2 cellular contexts compared by ENCODE assay signal in the genomic region with DNA sequence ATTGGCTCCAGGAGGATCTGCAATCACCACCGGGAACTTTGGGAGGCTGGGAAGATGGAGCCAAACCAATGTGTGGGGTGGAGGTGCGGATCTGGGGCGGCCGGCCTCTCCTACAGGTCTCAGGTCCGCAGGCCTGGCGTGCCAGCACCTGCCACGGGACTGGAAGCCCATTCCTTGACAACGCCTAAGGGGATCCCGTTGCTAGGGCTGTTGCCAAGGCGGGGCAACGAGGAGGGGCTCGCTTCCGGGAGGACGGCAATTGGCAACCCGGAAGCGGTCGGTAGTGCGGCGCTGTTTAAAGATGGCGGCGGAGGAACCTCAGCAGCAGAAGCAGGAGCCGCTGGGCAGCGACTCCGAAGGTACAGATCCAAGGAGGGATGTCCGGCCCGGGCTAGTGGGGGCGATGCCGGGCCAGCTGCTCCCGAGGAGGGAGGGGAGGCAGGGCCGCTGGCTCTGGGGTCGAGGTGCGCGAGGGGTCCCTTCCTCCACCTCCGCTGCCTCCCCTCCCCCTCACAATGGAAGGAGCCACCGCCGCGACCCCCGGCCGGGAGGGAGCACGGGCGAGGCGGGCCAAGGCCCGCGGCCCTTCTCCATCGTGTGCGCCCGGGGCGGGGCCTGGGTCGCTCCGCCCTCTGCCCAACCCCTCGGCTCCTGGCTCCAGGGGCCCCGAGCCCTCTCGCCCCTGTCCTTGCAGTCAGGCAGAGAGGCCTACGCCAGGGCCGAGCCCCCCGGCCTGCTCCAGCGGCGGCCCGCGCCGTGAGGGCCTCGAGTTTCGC.
TF ChIP-seq lines count a peak whose summit lies in the region.

A gene with protein sequence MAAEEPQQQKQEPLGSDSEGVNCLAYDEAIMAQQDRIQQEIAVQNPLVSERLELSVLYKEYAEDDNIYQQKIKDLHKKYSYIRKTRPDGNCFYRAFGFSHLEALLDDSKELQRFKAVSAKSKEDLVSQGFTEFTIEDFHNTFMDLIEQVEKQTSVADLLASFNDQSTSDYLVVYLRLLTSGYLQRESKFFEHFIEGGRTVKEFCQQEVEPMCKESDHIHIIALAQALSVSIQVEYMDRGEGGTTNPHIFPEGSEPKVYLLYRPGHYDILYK (plus strand): TSS at position 283 of the 776 bp plus-strand sequence. CDS start 19 bp downstream, at position 302.

TF ChIP-seq in A549, 52 proteins besides CTCF, POLR2A, EP300 and RAD21 (continued from another document):
- TF ChIP-seq MAZ (IDR thresholded peaks at IDR 0.05; ENCODE audit: borderline replicate concordance, low read depth, low read length), result 0 out of 2 replicates have a peak, but pooled peaks have one; percentile 23
- TF ChIP-seq, protein P1, sequence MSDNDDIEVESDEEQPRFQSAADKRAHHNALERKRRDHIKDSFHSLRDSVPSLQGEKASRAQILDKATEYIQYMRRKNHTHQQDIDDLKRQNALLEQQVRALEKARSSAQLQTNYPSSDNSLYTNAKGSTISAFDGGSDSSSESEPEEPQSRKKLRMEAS (IDR thresholded peaks at IDR 0.05), result peak; percentile 71; the same call in 1 of the 2 replicates
- no peak for TF ChIP-seq HOXB5 (CRISPR knock-in tag; IDR thresholded peaks at IDR 0.05)
- TF ChIP-seq RNF2 (IDR thresholded peaks at IDR 0.05; ENCODE audit: borderline replicate concordance, low read depth), result no peak
- 0 out of 2 replicates have a peak, but pooled peaks have one; percentile 54 for TF ChIP-seq KDM1A (IDR thresholded peaks at IDR 0.05; ENCODE audit: low read depth)
- TF ChIP-seq RFX5 (IDR thresholded peaks at IDR 0.05), result no peak
- no peak for TF ChIP-seq NFE2L2 (conservative IDR thresholded peaks at IDR 0.05; ENCODE audit: low read length)
- TF ChIP-seq BHLHE40 (IDR thresholded peaks at IDR 0.05; ENCODE audit: low read depth, low read length), result 0 out of 2 replicates have a peak, but pooled peaks have one; percentile 50
- TF ChIP-seq JUN (IDR thresholded peaks at IDR 0.05), result peak; percentile 73 to 92; a peak in 4 of 5 replicates
- peak; percentile 93 for TF ChIP-seq KDM5A (IDR thresholded peaks at IDR 0.05)
- no peak for TF ChIP-seq RCOR1 (IDR thresholded peaks at IDR 0.05; ENCODE audit: low read depth, low read length)
- no peak for TF ChIP-seq POLR2AphosphoS2 (conservative IDR thresholded peaks at IDR 0.05; ENCODE audit: low read length)
- TF ChIP-seq, protein P2, sequence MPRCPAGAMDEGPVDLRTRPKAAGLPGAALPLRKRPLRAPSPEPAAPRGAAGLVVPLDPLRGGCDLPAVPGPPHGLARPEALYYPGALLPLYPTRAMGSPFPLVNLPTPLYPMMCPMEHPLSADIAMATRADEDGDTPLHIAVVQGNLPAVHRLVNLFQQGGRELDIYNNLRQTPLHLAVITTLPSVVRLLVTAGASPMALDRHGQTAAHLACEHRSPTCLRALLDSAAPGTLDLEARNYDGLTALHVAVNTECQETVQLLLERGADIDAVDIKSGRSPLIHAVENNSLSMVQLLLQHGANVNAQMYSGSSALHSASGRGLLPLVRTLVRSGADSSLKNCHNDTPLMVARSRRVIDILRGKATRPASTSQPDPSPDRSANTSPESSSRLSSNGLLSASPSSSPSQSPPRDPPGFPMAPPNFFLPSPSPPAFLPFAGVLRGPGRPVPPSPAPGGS (IDR thresholded peaks at IDR 0.05), result peak; percentile 62; the same call in 1 of the 3 replicates
- peak; percentile 92 for TF ChIP-seq PHF8 (IDR thresholded peaks at IDR 0.05; ENCODE audit: borderline replicate concordance, low read depth)
- TF ChIP-seq FOSB (CRISPR knock-in tag; IDR thresholded peaks at IDR 0.05), result no peak
- no peak for TF ChIP-seq HOXA7 (CRISPR knock-in tag; IDR thresholded peaks at IDR 0.05)

TF ChIP-seq in WTC11, 78 proteins besides CTCF, POLR2A, EP300 and RAD21 (continued from another document and continues in another):
- TF ChIP-seq, protein P3, sequence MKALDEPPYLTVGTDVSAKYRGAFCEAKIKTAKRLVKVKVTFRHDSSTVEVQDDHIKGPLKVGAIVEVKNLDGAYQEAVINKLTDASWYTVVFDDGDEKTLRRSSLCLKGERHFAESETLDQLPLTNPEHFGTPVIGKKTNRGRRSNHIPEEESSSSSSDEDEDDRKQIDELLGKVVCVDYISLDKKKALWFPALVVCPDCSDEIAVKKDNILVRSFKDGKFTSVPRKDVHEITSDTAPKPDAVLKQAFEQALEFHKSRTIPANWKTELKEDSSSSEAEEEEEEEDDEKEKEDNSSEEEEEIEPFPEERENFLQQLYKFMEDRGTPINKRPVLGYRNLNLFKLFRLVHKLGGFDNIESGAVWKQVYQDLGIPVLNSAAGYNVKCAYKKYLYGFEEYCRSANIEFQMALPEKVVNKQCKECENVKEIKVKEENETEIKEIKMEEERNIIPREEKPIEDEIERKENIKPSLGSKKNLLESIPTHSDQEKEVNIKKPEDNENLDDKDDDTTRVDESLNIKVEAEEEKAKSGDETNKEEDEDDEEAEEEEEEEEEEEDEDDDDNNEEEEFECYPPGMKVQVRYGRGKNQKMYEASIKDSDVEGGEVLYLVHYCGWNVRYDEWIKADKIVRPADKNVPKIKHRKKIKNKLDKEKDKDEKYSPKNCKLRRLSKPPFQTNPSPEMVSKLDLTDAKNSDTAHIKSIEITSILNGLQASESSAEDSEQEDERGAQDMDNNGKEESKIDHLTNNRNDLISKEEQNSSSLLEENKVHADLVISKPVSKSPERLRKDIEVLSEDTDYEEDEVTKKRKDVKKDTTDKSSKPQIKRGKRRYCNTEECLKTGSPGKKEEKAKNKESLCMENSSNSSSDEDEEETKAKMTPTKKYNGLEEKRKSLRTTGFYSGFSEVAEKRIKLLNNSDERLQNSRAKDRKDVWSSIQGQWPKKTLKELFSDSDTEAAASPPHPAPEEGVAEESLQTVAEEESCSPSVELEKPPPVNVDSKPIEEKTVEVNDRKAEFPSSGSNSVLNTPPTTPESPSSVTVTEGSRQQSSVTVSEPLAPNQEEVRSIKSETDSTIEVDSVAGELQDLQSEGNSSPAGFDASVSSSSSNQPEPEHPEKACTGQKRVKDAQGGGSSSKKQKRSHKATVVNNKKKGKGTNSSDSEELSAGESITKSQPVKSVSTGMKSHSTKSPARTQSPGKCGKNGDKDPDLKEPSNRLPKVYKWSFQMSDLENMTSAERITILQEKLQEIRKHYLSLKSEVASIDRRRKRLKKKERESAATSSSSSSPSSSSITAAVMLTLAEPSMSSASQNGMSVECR (CRISPR knock-in tag; IDR thresholded peaks at IDR 0.05; ENCODE audit: borderline replicate concordance), result peak; percentile 64; the same call in 1 of the 2 replicates
- TF ChIP-seq ZNF219 (CRISPR knock-in tag; IDR thresholded peaks at IDR 0.05; ENCODE audit: borderline replicate concordance) (no peak), ZNF263 (CRISPR knock-in tag; IDR thresholded peaks at IDR 0.05; ENCODE audit: low read depth) (peak; percentile 96), GTF2I (CRISPR knock-in tag; conservative IDR thresholded peaks at IDR 0.05) (no peak), FOXP1 (CRISPR knock-in tag; IDR thresholded peaks at IDR 0.05; ENCODE audit: borderline replicate concordance) (peak; percentile 17; the same call in 1 of the 2 replicates), ZNF317 (CRISPR knock-in tag; IDR thresholded peaks at IDR 0.05; ENCODE audit: borderline replicate concordance, low read depth) (0 out of 2 replicates have a peak, but pooled peaks have one; percentile 32), NFYB (CRISPR knock-in tag; conservative IDR thresholded peaks at IDR 0.05; ENCODE audit: low read depth) (no peak), ZNF232 (CRISPR knock-in tag; IDR thresholded peaks at IDR 0.05) (no peak; the same call in 1 of the 2 replicates), CBFB (CRISPR knock-in tag; IDR thresholded peaks at IDR 0.05; ENCODE audit: low read depth) (no peak), CREM (CRISPR knock-in tag; IDR thresholded peaks at IDR 0.05) (peak; percentile 23; the same call in 1 of the 2 replicates), ZNF121 (CRISPR knock-in tag; IDR thresholded peaks at IDR 0.05) (peak; percentile 31), ZNF138 (CRISPR knock-in tag; conservative IDR thresholded peaks at IDR 0.05) (0 out of 2 replicates have a peak, but pooled peaks have one; percentile 59), ZNF416 (CRISPR knock-in tag; IDR thresholded peaks at IDR 0.05) (peak; percentile 93), NR2C2 (CRISPR knock-in tag; IDR thresholded peaks at IDR 0.05) (peak; percentile 87), FOXK1 (CRISPR knock-in tag; IDR thresholded peaks at IDR 0.05) (peak; percentile 76), ZBTB21 (CRISPR knock-in tag; IDR thresholded peaks at IDR 0.05; ENCODE audit: borderline replicate concordance) (0 out of 2 replicates have a peak, but pooled peaks have one; percentile 12), SP1 (CRISPR knock-in tag; conservative IDR thresholded peaks at IDR 0.05) (peak; percentile 65)
- TF ChIP-seq, protein P4, sequence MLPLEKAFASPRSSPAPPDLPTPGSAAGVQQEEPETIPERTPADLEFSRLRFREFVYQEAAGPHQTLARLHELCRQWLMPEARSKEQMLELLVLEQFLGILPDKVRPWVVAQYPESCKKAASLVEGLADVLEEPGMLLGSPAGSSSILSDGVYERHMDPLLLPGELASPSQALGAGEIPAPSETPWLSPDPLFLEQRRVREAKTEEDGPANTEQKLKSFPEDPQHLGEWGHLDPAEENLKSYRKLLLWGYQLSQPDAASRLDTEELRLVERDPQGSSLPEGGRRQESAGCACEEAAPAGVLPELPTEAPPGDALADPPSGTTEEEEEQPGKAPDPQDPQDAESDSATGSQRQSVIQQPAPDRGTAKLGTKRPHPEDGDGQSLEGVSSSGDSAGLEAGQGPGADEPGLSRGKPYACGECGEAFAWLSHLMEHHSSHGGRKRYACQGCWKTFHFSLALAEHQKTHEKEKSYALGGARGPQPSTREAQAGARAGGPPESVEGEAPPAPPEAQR (CRISPR knock-in tag; IDR thresholded peaks at IDR 0.05), result no peak
- TF ChIP-seq, protein P1 (CRISPR knock-in tag; IDR thresholded peaks at IDR 0.05), result peak; percentile 62; the same call in 1 of the 2 replicates
- TF ChIP-seq, protein P5, sequence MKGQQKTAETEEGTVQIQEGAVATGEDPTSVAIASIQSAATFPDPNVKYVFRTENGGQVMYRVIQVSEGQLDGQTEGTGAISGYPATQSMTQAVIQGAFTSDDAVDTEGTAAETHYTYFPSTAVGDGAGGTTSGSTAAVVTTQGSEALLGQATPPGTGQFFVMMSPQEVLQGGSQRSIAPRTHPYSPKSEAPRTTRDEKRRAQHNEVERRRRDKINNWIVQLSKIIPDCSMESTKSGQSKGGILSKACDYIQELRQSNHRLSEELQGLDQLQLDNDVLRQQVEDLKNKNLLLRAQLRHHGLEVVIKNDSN (CRISPR knock-in tag; IDR thresholded peaks at IDR 0.05), result no peak
- TF ChIP-seq, protein P6, sequence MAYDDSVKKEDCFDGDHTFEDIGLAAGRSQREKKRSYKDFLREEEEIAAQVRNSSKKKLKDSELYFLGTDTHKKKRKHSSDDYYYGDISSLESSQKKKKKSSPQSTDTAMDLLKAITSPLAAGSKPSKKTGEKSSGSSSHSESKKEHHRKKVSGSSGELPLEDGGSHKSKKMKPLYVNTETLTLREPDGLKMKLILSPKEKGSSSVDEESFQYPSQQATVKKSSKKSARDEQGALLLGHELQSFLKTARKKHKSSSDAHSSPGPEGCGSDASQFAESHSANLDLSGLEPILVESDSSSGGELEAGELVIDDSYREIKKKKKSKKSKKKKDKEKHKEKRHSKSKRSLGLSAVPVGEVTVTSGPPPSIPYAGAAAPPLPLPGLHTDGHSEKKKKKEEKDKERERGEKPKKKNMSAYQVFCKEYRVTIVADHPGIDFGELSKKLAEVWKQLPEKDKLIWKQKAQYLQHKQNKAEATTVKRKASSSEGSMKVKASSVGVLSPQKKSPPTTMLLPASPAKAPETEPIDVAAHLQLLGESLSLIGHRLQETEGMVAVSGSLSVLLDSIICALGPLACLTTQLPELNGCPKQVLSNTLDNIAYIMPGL (CRISPR knock-in tag; IDR thresholded peaks at IDR 0.05), result peak; percentile 74
- TF ChIP-seq, protein P7, sequence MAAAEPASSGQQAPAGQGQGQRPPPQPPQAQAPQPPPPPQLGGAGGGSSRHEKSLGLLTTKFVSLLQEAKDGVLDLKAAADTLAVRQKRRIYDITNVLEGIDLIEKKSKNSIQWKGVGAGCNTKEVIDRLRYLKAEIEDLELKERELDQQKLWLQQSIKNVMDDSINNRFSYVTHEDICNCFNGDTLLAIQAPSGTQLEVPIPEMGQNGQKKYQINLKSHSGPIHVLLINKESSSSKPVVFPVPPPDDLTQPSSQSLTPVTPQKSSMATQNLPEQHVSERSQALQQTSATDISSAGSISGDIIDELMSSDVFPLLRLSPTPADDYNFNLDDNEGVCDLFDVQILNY (CRISPR knock-in tag; IDR thresholded peaks at IDR 0.05), result peak; percentile 71
- TF ChIP-seq, protein P8, sequence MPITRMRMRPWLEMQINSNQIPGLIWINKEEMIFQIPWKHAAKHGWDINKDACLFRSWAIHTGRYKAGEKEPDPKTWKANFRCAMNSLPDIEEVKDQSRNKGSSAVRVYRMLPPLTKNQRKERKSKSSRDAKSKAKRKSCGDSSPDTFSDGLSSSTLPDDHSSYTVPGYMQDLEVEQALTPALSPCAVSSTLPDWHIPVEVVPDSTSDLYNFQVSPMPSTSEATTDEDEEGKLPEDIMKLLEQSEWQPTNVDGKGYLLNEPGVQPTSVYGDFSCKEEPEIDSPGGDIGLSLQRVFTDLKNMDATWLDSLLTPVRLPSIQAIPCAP (CRISPR knock-in tag; IDR thresholded peaks at IDR 0.05), result 0 out of 2 replicates have a peak, but pooled peaks have one; percentile 35
- TF ChIP-seq, protein P9, sequence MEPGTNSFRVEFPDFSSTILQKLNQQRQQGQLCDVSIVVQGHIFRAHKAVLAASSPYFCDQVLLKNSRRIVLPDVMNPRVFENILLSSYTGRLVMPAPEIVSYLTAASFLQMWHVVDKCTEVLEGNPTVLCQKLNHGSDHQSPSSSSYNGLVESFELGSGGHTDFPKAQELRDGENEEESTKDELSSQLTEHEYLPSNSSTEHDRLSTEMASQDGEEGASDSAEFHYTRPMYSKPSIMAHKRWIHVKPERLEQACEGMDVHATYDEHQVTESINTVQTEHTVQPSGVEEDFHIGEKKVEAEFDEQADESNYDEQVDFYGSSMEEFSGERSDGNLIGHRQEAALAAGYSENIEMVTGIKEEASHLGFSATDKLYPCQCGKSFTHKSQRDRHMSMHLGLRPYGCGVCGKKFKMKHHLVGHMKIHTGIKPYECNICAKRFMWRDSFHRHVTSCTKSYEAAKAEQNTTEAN (CRISPR knock-in tag; IDR thresholded peaks at IDR 0.05), result peak; percentile 20
- TF ChIP-seq, protein P10, sequence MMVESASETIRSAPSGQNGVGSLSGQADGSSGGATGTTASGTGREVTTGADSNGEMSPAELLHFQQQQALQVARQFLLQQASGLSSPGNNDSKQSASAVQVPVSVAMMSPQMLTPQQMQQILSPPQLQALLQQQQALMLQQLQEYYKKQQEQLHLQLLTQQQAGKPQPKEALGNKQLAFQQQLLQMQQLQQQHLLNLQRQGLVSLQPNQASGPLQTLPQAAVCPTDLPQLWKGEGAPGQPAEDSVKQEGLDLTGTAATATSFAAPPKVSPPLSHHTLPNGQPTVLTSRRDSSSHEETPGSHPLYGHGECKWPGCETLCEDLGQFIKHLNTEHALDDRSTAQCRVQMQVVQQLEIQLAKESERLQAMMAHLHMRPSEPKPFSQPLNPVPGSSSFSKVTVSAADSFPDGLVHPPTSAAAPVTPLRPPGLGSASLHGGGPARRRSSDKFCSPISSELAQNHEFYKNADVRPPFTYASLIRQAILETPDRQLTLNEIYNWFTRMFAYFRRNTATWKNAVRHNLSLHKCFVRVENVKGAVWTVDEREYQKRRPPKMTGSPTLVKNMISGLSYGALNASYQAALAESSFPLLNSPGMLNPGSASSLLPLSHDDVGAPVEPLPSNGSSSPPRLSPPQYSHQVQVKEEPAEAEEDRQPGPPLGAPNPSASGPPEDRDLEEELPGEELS (CRISPR knock-in tag; IDR thresholded peaks at IDR 0.05), result 0 out of 2 replicates have a peak, but pooled peaks have one; percentile 10
